ENCODE assay signal across 14 cellular contexts in genomic region chr14:71665157-71665556, GRCh38.
DNase-seq lines count a peak whose midpoint lies in the region; ATAC-seq, FAIRE-seq and TF ChIP-seq lines count a peak whose summit lies in the region.
"Had no signal": no experiment of that assay in that cellular context is flagged by ENCODE, and none has a peak within 500 bp of the region (broad histone marks: within the 10 kb centered on the region; RNA-seq: fewer than 3 reads in every experiment).

No MANE protein-coding gene starts in this region.

- FAIRE-seq in RCC 7860 (lab: Jason Lieb, UNC) (no peak), D721Med (lab: Jason Lieb, UNC) (no peak)

- intact Hi-C loops in vagina (cut with DNase I): no loop called here

- no peaks in the 10 kb centered on the region for H3K27me3 ChIP-seq in osteoblast (ENCODE audit: insufficient read depth, low read length)
- H3K27me3 ChIP-seq in vagina: no peaks in the 10 kb centered on the region
- H3K27me3 ChIP-seq: ovary had no signal

- H4K20me1 ChIP-seq in osteoblast (ENCODE audit: insufficient read depth, low read length): no peaks in the 10 kb centered on the region

- peaks cover 13% of the 10 kb centered on the region for H3K79me2 ChIP-seq in osteoblast (ENCODE audit: insufficient read depth, low read length)

- TF ChIP-seq CTCF in osteoblast (IDR thresholded peaks at IDR 0.05; ENCODE audit: extremely low read depth, low read depth, low read length) (no peak), vagina (IDR thresholded peaks at IDR 0.05) (no peak), D721Med (IDR thresholded peaks at IDR 0.05; ENCODE audit: insufficient read depth, missing control alignments) (no peak)

- H3K27ac ChIP-seq in osteoblast (ENCODE audit: low read depth, low read length) (peak overlapping the region; percentile 92), vagina (no peak overlapping the region)
- H3K27ac ChIP-seq: HL-60, ovary had no signal

- H3K4me2 ChIP-seq in osteoblast (ENCODE audit: insufficient read depth, low read length): peak overlapping the region; percentile 33

- H3K36me3 ChIP-seq in osteoblast (ENCODE audit: insufficient read depth, low read length): peaks cover 31% of the 10 kb centered on the region
- H3K36me3 ChIP-seq in vagina: no peaks in the 10 kb centered on the region
- H3K36me3 ChIP-seq: ovary had no signal

- no peak for TF ChIP-seq POLR2A in vagina (IDR thresholded peaks at IDR 0.05)

- DNase-seq in EL (peak; percentile 79), RCC 7860 (ENCODE audit: low spot score) (peak; percentile 31), dermis blood vessel endothelial cell (peak; percentile 74), osteoblast (ENCODE audit: insufficient read length, low spot score, missing footprints) (no peak), vagina (ENCODE audit: extremely low spot score in 2 of 2) (no peak), D721Med (ENCODE audit: insufficient read length, low spot score) (no peak)
- DNase-seq: activated CD8-positive, alpha-beta memory T cell treated with anti-CD3 and anti-CD28 coated beads for 24 hours; CD4-positive, CD25-positive, alpha-beta regulatory T cell; ovary; T1000 had no signal

- H3K4me3 ChIP-seq in osteoblast (ENCODE audit: insufficient read depth, low read length) (no peak overlapping the region), vagina (no peak overlapping the region)
- H3K4me3 ChIP-seq: ovary had no signal

- ATAC-seq in HG03457 (IDR thresholded peaks at IDR 0.05; ENCODE audit: unreplicated experiment) (no peak), HG02763 (IDR thresholded peaks at IDR 0.05; ENCODE audit: unreplicated experiment) (no peak)
- ATAC-seq: stimulated activated memory B cell treated with anti-CD40 and anti-IgM and Interleukin-4, amounts not matched to agents 10 μg/mL and 1 μg/mL and 100 μg/mL, for 72 hours had no signal

- no peaks in the 10 kb centered on the region for H3K9me3 ChIP-seq in osteoblast (ENCODE audit: low read depth, low read length)
- H3K9me3 ChIP-seq in vagina: no peaks in the 10 kb centered on the region
- H3K9me3 ChIP-seq: ovary had no signal

- H3K4me1 ChIP-seq in osteoblast (ENCODE audit: insufficient read depth, low read length): peaks cover 42% of the 10 kb centered on the region
- no peaks in the 10 kb centered on the region for H3K4me1 ChIP-seq in vagina

- no peak overlapping the region for H2AFZ ChIP-seq in osteoblast (ENCODE audit: low read length)

Comparison
In these comparisons a context has a peak if more than half of its experiments do, and no peak if none do; other contexts are left out.
1. DNase-seq: peak in EL (single experiment), RCC 7860 (single experiment) and dermis blood vessel endothelial cell (single experiment); none in osteoblast (single experiment), vagina (0 of 2) and D721Med (single experiment).